In the genomic region with DNA sequence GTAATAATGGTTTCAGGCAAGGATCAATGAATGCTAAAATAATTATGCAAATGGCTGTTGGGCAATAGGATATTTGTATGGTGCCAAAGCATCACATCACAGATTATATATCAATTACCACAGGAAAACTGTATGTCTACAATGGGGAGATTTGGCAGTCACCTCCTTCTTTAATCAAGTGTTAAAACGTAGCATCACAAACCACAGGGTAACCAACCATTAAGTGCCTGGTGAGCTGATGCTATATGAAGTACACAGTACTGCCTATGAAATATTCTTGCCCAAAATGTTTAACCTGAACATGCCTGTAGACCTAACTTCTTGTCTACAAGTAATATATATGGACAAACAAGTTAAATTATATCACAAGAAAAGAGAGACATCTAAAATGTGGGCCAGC, we compare ENCODE assay signal across 21 cellular contexts.
"Had no signal": no experiment of that assay in that cellular context is flagged by ENCODE, and none has a peak within 500 bp of the region (broad histone marks: within the 10 kb centered on the region; RNA-seq: fewer than 3 reads in every experiment).

No MANE protein-coding gene starts in this region.

- H3K4me3 Mint-ChIP-seq: neural crest cell; stimulated activated naive B cell treated with anti-CD40 and anti-IgM and Interleukin-4, amounts not matched to agents 10 μg/mL and 1 μg/mL and 100 μg/mL, for 72 hours; stimulated activated naive CD8-positive, alpha-beta T cell treated with anti-CD3 and anti-CD28 coated beads, Interleukin-15, amount 100 ng/mL, for 72 hours had no signal

- ATAC-seq: left colon; left ventricle myocardium superior; naive thymus-derived CD4-positive, alpha-beta T cell; stimulated activated naive B cell treated with anti-CD40 and anti-IgM and Interleukin-4, amounts not matched to agents 10 μg/mL and 1 μg/mL and 100 μg/mL, for 72 hours; stimulated activated naive CD8-positive, alpha-beta T cell treated with anti-CD3 and anti-CD28 coated beads, Interleukin-15, amount 100 ng/mL, for 72 hours; upper lobe of right lung had no signal

- H3K9me3 Mint-ChIP-seq: stimulated activated naive B cell treated with anti-CD40 and anti-IgM and Interleukin-4, amounts not matched to agents 10 μg/mL and 1 μg/mL and 100 μg/mL, for 72 hours; stimulated activated naive CD8-positive, alpha-beta T cell treated with anti-CD3 and anti-CD28 coated beads, Interleukin-15, amount 100 ng/mL, for 72 hours had no signal

- H3K27ac ChIP-seq: hepatocyte, ovary, right atrium auricular region, sigmoid colon, skin epidermis, testis, tibial nerve, upper lobe of right lung, vagina had no signal

- H3K9me3 ChIP-seq: ovary, right atrium auricular region, sigmoid colon, testis, tibial nerve, upper lobe of right lung, vagina had no signal

- H3K27me3 Mint-ChIP-seq: naive thymus-derived CD4-positive, alpha-beta T cell; stimulated activated naive B cell treated with anti-CD40 and anti-IgM and Interleukin-4, amounts not matched to agents 10 μg/mL and 1 μg/mL and 100 μg/mL, for 72 hours; stimulated activated naive CD8-positive, alpha-beta T cell treated with anti-CD3 and anti-CD28 coated beads, Interleukin-15, amount 100 ng/mL, for 72 hours had no signal

- DNase-seq: effector CD4-positive, alpha-beta T cell; foreskin melanocyte; head of caudate nucleus; left colon; left ventricle myocardium superior; mesendoderm; naive thymus-derived CD4-positive, alpha-beta T cell; ovary; stimulated activated CD4-positive, alpha-beta T cell treated with anti-CD3 and anti-CD28 coated beads, Interleukin-2, amount 100 ng/mL, for 24 hours; stimulated activated CD4-positive, alpha-beta T cell treated with anti-CD3 and anti-CD28 coated beads, Interleukin-4, amount 100 ng/mL, for 4 hours; stimulated activated naive B cell treated with anti-CD40 and anti-IgM and Interleukin-4, amounts not matched to agents 10 μg/mL and 1 μg/mL and 100 μg/mL, for 72 hours; stimulated activated naive CD8-positive, alpha-beta T cell treated with anti-CD3 and anti-CD28 coated beads, Interleukin-15, amount 100 ng/mL, for 72 hours; testis; upper lobe of right lung had no signal

- H3K4me1 Mint-ChIP-seq: neural crest cell had no signal

- H3K27ac Mint-ChIP-seq: stimulated activated naive B cell treated with anti-CD40 and anti-IgM and Interleukin-4, amounts not matched to agents 10 μg/mL and 1 μg/mL and 100 μg/mL, for 72 hours; stimulated activated naive CD8-positive, alpha-beta T cell treated with anti-CD3 and anti-CD28 coated beads, Interleukin-15, amount 100 ng/mL, for 72 hours had no signal
